11 cellular contexts compared by ENCODE assay signal in the genomic region with DNA sequence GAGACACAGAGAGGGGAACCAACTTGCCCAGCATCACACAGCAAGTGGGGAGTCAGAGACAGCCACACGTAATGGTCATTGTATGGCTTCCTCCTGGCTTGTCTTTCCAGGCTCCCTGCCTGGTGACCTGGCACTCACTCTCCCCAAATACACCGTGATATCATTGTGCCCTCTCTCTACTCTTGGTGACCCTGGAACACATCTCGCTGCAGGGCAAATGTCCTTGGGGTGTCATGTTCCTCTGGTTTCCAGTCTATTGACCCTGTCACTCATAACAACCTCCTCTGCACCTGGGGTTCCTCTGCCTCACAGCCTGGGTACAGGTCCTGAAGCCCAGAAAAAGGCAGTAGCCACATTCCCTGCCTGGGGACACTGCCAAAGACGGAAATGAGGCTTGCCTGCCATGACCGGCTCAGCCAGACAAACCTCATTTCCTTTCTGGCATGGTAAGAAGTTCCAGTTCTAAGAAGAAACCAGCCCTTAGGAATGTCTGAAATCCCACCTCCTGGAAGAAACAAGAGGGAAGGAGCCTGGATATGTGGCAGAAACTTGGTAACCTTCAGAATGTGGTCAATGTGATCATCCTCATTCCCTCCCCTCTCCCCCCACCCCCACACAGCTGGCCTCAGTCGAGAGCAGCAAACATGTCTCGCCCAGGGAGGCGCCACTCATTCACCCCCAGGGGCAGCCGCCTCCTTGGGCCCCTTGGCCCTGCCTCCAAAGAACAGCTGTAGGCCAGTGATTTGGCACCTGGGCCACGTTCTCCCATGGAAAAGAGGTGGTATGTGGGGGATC. TPM values are rescaled to one million over a fixed set of nuclear protein-coding genes. Genes with fewer than 3 reads are reported as not detected.
A peak's percentile ranks its signal among the peaks of the same experiment; 100 is the strongest.
DNase-seq lines count a peak whose midpoint lies in the region; ATAC-seq, FAIRE-seq and TF ChIP-seq lines count a peak whose summit lies in the region.
"Had no signal": no experiment of that assay in that cellular context is flagged by ENCODE, and none has a peak within 500 bp of the region (broad histone marks: within the 10 kb centered on the region; RNA-seq: fewer than 3 reads in every experiment).

No MANE protein-coding gene starts in this region.

- TF ChIP-seq CTCF in K562 (IDR thresholded peaks at IDR 0.05 in 2 of 3, conservative IDR thresholded peaks at IDR 0.05 in 1 of 3; ENCODE audit: insufficient read depth in 2 of 3, low read depth in 1 of 3, low read length in 3 of 3) (no peak), spleen (IDR thresholded peaks at IDR 0.05 in 8 of 11, conservative IDR thresholded peaks at IDR 0.05 in 3 of 11) (no peak)

- H3K79me2 ChIP-seq in K562 (ENCODE audit: control insufficient read depth, insufficient read depth, low read length) = no peaks in the 10 kb centered on the region

- peak overlapping the region; percentile 24; the same call in 1 of the 2 replicates for H2AFZ ChIP-seq in K562 (ENCODE audit: low read depth, low read length)

- peak; percentile 77 for DNase-seq in H4 (ENCODE audit: low spot score)
- DNase-seq in K562 (ENCODE audit: extremely low read depth in 1 of 4, low spot score in 3 of 4) = peak in 3 of 4 experiments; percentile 22 to 32 (median 23)
- DNase-seq in iPS-NIHi11 (ENCODE audit: low spot score) = peak; percentile 48
- no peak for DNase-seq in spleen
- DNase-seq in NCI-H2227 (lab: John Stamatoyannopoulos, UW; ENCODE audit: unreplicated experiment) = no peak
- DNase-seq in NCI-H345 (lab: John Stamatoyannopoulos, UW) = no peak
- DNase-seq: activated effector memory CD4-positive, alpha-beta T cell treated with Interleukin-2 at 50 U/mL for 16 hours; NCI-H1436 had no signal

- peaks cover 3 to 6% of the 10 kb centered on the region in 2 experiments; a peak in 2 of 5 replicates for H3K4me1 ChIP-seq in K562 (replicated peaks in 1 of 2; ENCODE audit: control insufficient read depth in 2 of 2, insufficient read depth in 2 of 2, low read length in 2 of 2)
- peaks cover 0 to 32% (median 17%) of the 10 kb centered on the region in 6 donors for H3K4me1 ChIP-seq in spleen

- H3K9me1 ChIP-seq in K562 (ENCODE audit: control insufficient read depth, insufficient read depth, low read length) = no peaks in the 10 kb centered on the region

- no peak for TF ChIP-seq EP300 in K562 (IDR thresholded peaks at IDR 0.05; ENCODE audit: low read length)

- CTCF ChIA-PET in K562 (lab: Yijun Ruan, JAX; ENCODE audit: low intra/inter-chr PET ratio) = no interaction called here

- TF ChIP-seq POLR2A in K562 (conservative IDR thresholded peaks at IDR 0.05) (no peak), spleen (IDR thresholded peaks at IDR 0.05) (no peak)

- 24% methylated on average over 9 of the region's 10 CpGs for WGBS in K562 (ENCODE audit: insufficient coverage, low coverage, missing lambda C conversion rate)
- 48 to 68% (median 55%) methylated on average over 10 of the region's 10 CpGs for WGBS in spleen, 5 donors

- H3K27ac ChIP-seq in K562 (ENCODE audit: extremely low read depth, low read depth, low read length) = no peak overlapping the region
- H3K27ac ChIP-seq in spleen = peak overlapping the region in 7 of 8 donors; percentile 32 to 69 (median 59)

- H3K4me3 ChIP-seq in K562 (no peak overlapping the region), spleen (no peak overlapping the region)
- H3K4me3 ChIP-seq: ovary had no signal

- TF ChIP-seq RAD21 in K562 (CRISPR knock-in tag; conservative IDR thresholded peaks at IDR 0.05 in 1 of 2, IDR thresholded peaks at IDR 0.05 in 1 of 2) = no peak

- peak overlapping the region in 1 of 2 experiments; percentile 15; a peak in 1 of 4 replicates for H3K9ac ChIP-seq in K562 (ENCODE audit: insufficient read depth in 1 of 2, low read depth in 2 of 2, low read length in 2 of 2)

- H3K9me3 ChIP-seq in K562 (replicated peaks; ENCODE audit: control insufficient read depth, insufficient read depth, low read depth, low read length) (no peaks in the 10 kb centered on the region), spleen (no peaks in the 10 kb centered on the region)
- H3K9me3 ChIP-seq: ovary had no signal

- no peak overlapping the region for H3K4me2 ChIP-seq in K562 (ENCODE audit: insufficient read depth, low read length)

- POLR2A ChIA-PET in K562 (lab: Yijun Ruan, JAX) = no interaction called here

- no peak for FAIRE-seq in K562 (lab: Jason Lieb, UNC)

- peak; percentile 69 for ATAC-seq in K562
- ATAC-seq in HG03159 (IDR thresholded peaks at IDR 0.05; ENCODE audit: unreplicated experiment) = no peak
- no peak for ATAC-seq in GM21360 (IDR thresholded peaks at IDR 0.05; ENCODE audit: unreplicated experiment)

- intact Hi-C loops in K562 (cut with micrococcal nuclease) = no loop called here
- intact Hi-C loops in spleen (cut with DNase I; ENCODE audit: low total_unique reads) = no loop called here

- no TSS peak for BruUV-seq in K562 (replicated peaks; lab: Mats Ljungman, UMichigan)

- H3K36me3 ChIP-seq in K562 (ENCODE audit: control insufficient read depth, insufficient read depth, low read length) = peaks cover 5% of the 10 kb centered on the region; the same call in 1 of the 3 replicates
- H3K36me3 ChIP-seq in spleen = peaks cover under 1 to 34% (median 16%) of the 10 kb centered on the region in 6 donors
- H3K36me3 ChIP-seq: ovary had no signal

- H3K27me3 ChIP-seq in K562 (ENCODE audit: control insufficient read depth in 2 of 2, insufficient read depth in 2 of 2, low read length in 2 of 2) (no peaks in the 10 kb centered on the region), spleen (replicated peaks in 1 of 7) (no peaks in the 10 kb centered on the region)
- H3K27me3 ChIP-seq: ovary had no signal

- in situ Hi-C loops in K562 (cut with MboI) = loop anchor here (10.0 kb wide), 1 partner anchor 128 kb away; no protein-coding TSS in a partner anchor

- no peaks in the 10 kb centered on the region; the same call in 1 of the 2 replicates for H4K20me1 ChIP-seq in K562 (replicated peaks; ENCODE audit: control insufficient read depth, insufficient read depth, low read length)

TF ChIP-seq in K562, 482 proteins besides CTCF, POLR2A, EP300 and RAD21 (continues in another document):
- TF ChIP-seq POLR2AphosphoS2 (IDR thresholded peaks at IDR 0.05; ENCODE audit: low read length) (no peak), STAG1 (CRISPR knock-in tag; IDR thresholded peaks at IDR 0.05; ENCODE audit: borderline replicate concordance) (no peak), RBM25 (IDR thresholded peaks at IDR 0.05; ENCODE audit: low read depth, low read length, severe bottlenecking) (peak; percentile 24), TFAM (CRISPR knock-in tag; conservative IDR thresholded peaks at IDR 0.05) (no peak), CBFA2T3 (IDR thresholded peaks at IDR 0.05) (0 out of 2 replicates have a peak, but pooled peaks have one; percentile 11)
- TF ChIP-seq, protein P1, sequence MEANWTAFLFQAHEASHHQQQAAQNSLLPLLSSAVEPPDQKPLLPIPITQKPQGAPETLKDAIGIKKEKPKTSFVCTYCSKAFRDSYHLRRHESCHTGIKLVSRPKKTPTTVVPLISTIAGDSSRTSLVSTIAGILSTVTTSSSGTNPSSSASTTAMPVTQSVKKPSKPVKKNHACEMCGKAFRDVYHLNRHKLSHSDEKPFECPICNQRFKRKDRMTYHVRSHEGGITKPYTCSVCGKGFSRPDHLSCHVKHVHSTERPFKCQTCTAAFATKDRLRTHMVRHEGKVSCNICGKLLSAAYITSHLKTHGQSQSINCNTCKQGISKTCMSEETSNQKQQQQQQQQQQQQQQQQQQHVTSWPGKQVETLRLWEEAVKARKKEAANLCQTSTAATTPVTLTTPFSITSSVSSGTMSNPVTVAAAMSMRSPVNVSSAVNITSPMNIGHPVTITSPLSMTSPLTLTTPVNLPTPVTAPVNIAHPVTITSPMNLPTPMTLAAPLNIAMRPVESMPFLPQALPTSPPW (CRISPR knock-in tag; IDR thresholded peaks at IDR 0.05) = 0 out of 2 replicates have a peak, but pooled peaks have one; percentile 22
- TF ChIP-seq, protein P2, sequence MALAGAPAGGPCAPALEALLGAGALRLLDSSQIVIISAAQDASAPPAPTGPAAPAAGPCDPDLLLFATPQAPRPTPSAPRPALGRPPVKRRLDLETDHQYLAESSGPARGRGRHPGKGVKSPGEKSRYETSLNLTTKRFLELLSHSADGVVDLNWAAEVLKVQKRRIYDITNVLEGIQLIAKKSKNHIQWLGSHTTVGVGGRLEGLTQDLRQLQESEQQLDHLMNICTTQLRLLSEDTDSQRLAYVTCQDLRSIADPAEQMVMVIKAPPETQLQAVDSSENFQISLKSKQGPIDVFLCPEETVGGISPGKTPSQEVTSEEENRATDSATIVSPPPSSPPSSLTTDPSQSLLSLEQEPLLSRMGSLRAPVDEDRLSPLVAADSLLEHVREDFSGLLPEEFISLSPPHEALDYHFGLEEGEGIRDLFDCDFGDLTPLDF (CRISPR knock-in tag; IDR thresholded peaks at IDR 0.05) = no peak

RNA-seq across cellular contexts. Expression of a gene that starts 30.6 kb away (rescaled TPM):
- 31.8 and 32.0 TPM in 2 replicates for total RNA-seq in H4 (2014; rRNA removed; shearing (Covaris generic))
- total RNA-seq in K562 (2011; cell fraction: chromatin; rRNA removed; ENCODE audit: low replicate concordance) = 8.0 and 11.2 TPM in 2 replicates
- 5.5 and 6.1 TPM in 2 replicates for total RNA-seq in K562 (2011; cell fraction: nucleolus; rRNA removed)
- total RNA-seq in K562 (2011; cell fraction: nucleoplasm; rRNA removed) = 10.1 and 13.2 TPM in 2 replicates
- total RNA-seq in K562 (2014; rRNA removed) = 16.0 and 17.0 TPM in 2 replicates
- 33.4 and 35.9 TPM in 2 replicates for total RNA-seq in K562 (2014; rRNA removed; fragmentation: Illumina TruSeq; extraction: Trizol)
- 27.6 and 28.2 TPM in 2 replicates for total RNA-seq in K562 (2015; rRNA removed; fragmentation: Illumina TruSeq; extraction: Trizol)
- total RNA-seq in K562 (2021) = 19.1 and 21.7 TPM in 2 replicates
- 15.3 and 20.7 TPM in 2 replicates for polyA plus RNA-seq in K562 (2011; rRNA removed)
- polyA plus RNA-seq in K562 (2011; cell fraction: cytosol; rRNA removed) = 6.5 and 9.6 TPM in 2 replicates
- 3.6 and 4.4 TPM in 2 replicates for polyA plus RNA-seq in K562 (2011; cell fraction: nucleus; rRNA removed)
- polyA plus RNA-seq in K562 (2012) = 7.4 and 14.3 TPM in 2 replicates
- 16.6 and 17.9 TPM in 2 replicates for polyA plus RNA-seq in K562 (2014; fragmentation: Illumina TruSeq; extraction: Trizol)
- polyA plus RNA-seq in K562 (2014; fragmentation: Nextera tagmentation; extraction: Ambion mirVana) = 10 to 100 TPM; 20.5 to 23.9 TPM
- polyA plus RNA-seq in K562 (2014; rRNA removed) = 13.2 and 15.0 TPM in 2 replicates
- 33.3 and 40.4 TPM in 2 replicates for polyA minus RNA-seq in K562 (2011; rRNA and poly(A)+ RNA removed)
- polyA minus RNA-seq in K562 (2011; cell fraction: cytosol; rRNA and poly(A)+ RNA removed) = 10.6 and 16.2 TPM in 2 replicates
- 3.2 and 6.1 TPM in 2 replicates for polyA minus RNA-seq in K562 (2011; cell fraction: nucleus; rRNA and poly(A)+ RNA removed)
- total RNA-seq in spleen = 10 to 100 TPM; 15.7 to 23.3 (median 19.4) TPM
- polyA plus RNA-seq in spleen = 10 to 100 TPM in 1 of 3 donors, 1 to 10 TPM in 2; 7.2 to 12.2 (median 9.9) TPM

Comparison
In these comparisons a context has a peak if more than half of its experiments do, and no peak if none do; other contexts are left out.
1. DNase-seq: peak in H4 (single experiment), K562 (3 of 4) and iPS-NIHi11 (single experiment); none in spleen (single experiment), NCI-H2227 (single experiment) and NCI-H345 (single experiment).